Comparison of ENCODE assay signal across 10 cellular contexts in the genomic region with DNA sequence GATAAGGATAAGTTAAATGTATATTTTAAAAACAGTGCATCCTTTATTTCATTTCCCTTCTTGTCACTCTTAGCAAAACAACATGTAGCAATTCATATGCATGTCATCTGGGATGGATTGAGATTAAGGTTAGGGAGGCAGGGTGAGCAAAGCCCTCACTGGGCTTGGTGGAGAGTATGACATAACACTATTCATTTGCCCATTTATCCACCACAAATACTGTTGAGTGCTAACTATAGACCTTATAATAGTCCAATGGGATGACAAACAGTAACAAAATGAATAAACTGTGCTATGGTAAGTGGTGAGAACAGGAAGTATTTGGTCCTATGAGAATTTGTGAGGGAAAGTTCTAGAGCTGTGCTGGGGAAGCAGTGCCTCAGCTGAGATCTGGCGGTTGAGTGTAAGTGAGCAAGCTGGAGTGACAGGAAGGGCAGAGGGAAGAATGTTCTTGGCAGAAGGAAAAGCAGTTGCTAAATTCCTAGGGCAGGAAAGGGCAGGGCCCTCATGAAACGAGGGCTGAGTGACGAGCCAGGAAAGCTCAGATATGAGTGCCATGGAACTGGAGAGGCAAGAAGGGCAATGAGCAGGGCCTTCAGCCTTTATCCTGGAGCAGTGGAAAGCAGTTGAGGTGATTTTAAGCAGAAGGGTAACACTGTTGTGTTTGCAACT. TPM values are rescaled to one million over a fixed set of nuclear protein-coding genes. Genes with fewer than 3 reads are reported as not detected.
DNase-seq lines count a peak whose midpoint lies in the region; ATAC-seq, FAIRE-seq and TF ChIP-seq lines count a peak whose summit lies in the region.
"Had no signal": no experiment of that assay in that cellular context is flagged by ENCODE, and none has a peak within 500 bp of the region (broad histone marks: within the 10 kb centered on the region; RNA-seq: fewer than 3 reads in every experiment).

No MANE protein-coding gene starts in this region.

- 0 out of 2 replicates have a peak overlapping the region, but pooled peaks have one; percentile 13 for H2BK5ac ChIP-seq in H1 (ENCODE audit: low read depth, low read length)

- no peak overlapping the region for H2BK20ac ChIP-seq in H1 (ENCODE audit: low read length)

- H3K4me1 ChIP-seq in H1 (replicated peaks in 1 of 4; ENCODE audit: control insufficient read depth in 3 of 4, insufficient read depth in 4 of 4, low read length in 3 of 4) = peaks cover 0 to 5% (median 2%) of the 10 kb centered on the region in 4 experiments; a peak in 5 of 7 replicates
- peaks cover 0 to 42% (median 11%) of the 10 kb centered on the region in 4 donors for H3K4me1 ChIP-seq in tibial artery

- no peak overlapping the region for H3K56ac ChIP-seq in H1 (replicated peaks; ENCODE audit: insufficient read length, low read depth, low read length)

- H3K27ac ChIP-seq in H1 (ENCODE audit: low read depth, low read length) (no peak overlapping the region), tibial artery (peak overlapping the region; percentile 31 to 37)
- H3K27ac ChIP-seq: ovary had no signal

- H3K9ac ChIP-seq in H1 (replicated peaks in 1 of 4; ENCODE audit: extremely low read depth in 1 of 4, low read depth in 3 of 4, low read length in 3 of 4) = no peak overlapping the region

- no peaks in the 10 kb centered on the region for H3K9me3 ChIP-seq in H1 (ENCODE audit: insufficient read depth in 2 of 2, low read depth in 1 of 2, low read length in 1 of 2)
- no peaks in the 10 kb centered on the region for H3K9me3 ChIP-seq in tibial artery
- H3K9me3 ChIP-seq: ovary had no signal

- H3K4me3 ChIP-seq in H1 (ENCODE audit: extremely low read depth in 1 of 4, insufficient read depth in 2 of 4, low read depth in 3 of 4, low read length in 4 of 4) (no peak overlapping the region), tibial artery (no peak overlapping the region)
- H3K4me3 ChIP-seq: ovary had no signal

- H2BK120ac ChIP-seq in H1 (replicated peaks; ENCODE audit: low read depth, low read length) = no peak overlapping the region

- H3K4ac ChIP-seq in H1 (replicated peaks; ENCODE audit: insufficient read length, low read depth, low read length) = no peak overlapping the region

- H3K18ac ChIP-seq in H1 (ENCODE audit: extremely low read depth, low read length) = no peak overlapping the region

- no peak overlapping the region for H3K4me2 ChIP-seq in H1 (ENCODE audit: insufficient read depth in 1 of 2, low read depth in 2 of 2, low read length in 2 of 2)

- intact Hi-C loops in tibial artery (cut with DNase I; ENCODE audit: low total_unique reads) = loop anchor here (5.0 kb wide), 1 partner anchor 365 kb away; no protein-coding TSS in a partner anchor

- no peak for DNase-seq in H1 (ENCODE audit: low read depth in 1 of 2, low spot score in 2 of 2)
- peak; percentile 5 for DNase-seq in kidney tubule cell (ENCODE audit: low spot score)
- DNase-seq in tibial artery = peak; percentile 43 to 77
- DNase-seq in MV-4-11 (lab: John Stamatoyannopoulos, UW) = no peak
- no peak for DNase-seq in GM19239 (ENCODE audit: insufficient read length, low spot score)
- DNase-seq: ovary, T-helper 1 cell had no signal

- FAIRE-seq in H1 (lab: Jason Lieb, UNC) = peak; percentile 55
- FAIRE-seq in GM19239 (lab: Jason Lieb, UNC) = no peak

- H2AFZ ChIP-seq in H1 (ENCODE audit: low read length) = no peak overlapping the region

- H3K14ac ChIP-seq in H1 (ENCODE audit: insufficient read length) = no peak overlapping the region

- H3K27me3 ChIP-seq in H1 (replicated peaks in 1 of 4; ENCODE audit: control insufficient read depth in 3 of 4, extremely low read depth in 1 of 4, insufficient read depth in 3 of 4, low read length in 3 of 4) (no peaks in the 10 kb centered on the region), tibial artery (no peaks in the 10 kb centered on the region)
- H3K27me3 ChIP-seq: ovary had no signal

- H3K79me1 ChIP-seq in H1 (ENCODE audit: low read depth, low read length) = no peaks in the 10 kb centered on the region

- H4K91ac ChIP-seq in H1 (replicated peaks; ENCODE audit: insufficient read length, low read length) = no peak overlapping the region

- no peak for TF ChIP-seq POLR2A in H1 (IDR thresholded peaks at IDR 0.05; ENCODE audit: control extremely low read depth in 1 of 2, low read depth in 2 of 2, low read length in 2 of 2)

- ATAC-seq in HG03565 (IDR thresholded peaks at IDR 0.05; ENCODE audit: unreplicated experiment) = peak; percentile 47
- ATAC-seq in HG02623 (IDR thresholded peaks at IDR 0.05; ENCODE audit: unreplicated experiment) = no peak
- no peak for ATAC-seq in HG03469 (IDR thresholded peaks at IDR 0.05; ENCODE audit: unreplicated experiment)

- H3K79me2 ChIP-seq in H1 (ENCODE audit: control insufficient read depth in 1 of 2, insufficient read depth in 2 of 2, low read length in 2 of 2) = peaks cover 5 to 98% of the 10 kb centered on the region in 2 experiments; a peak in 3 of 4 replicates

- H2AK5ac ChIP-seq in H1 (ENCODE audit: low read depth, low read length) = no peak overlapping the region

- no peak overlapping the region for H3K23ac ChIP-seq in H1 (ENCODE audit: insufficient read length)

- CTCF ChIA-PET in H1 (lab: Charles Lee; ENCODE audit: partially characterized antibody) = interaction anchor here (0.6 to 1.8 kb wide), 4 partner anchors 10 to 418 kb away, joined by 3 read pairs; no protein-coding TSS in a partner anchor

- no peak overlapping the region for H2BK12ac ChIP-seq in H1 (ENCODE audit: low read depth, low read length)

- no peak overlapping the region for H4K5ac ChIP-seq in H1 (ENCODE audit: insufficient read length, low read depth, low read length)

- H3K36me3 ChIP-seq in H1 (ENCODE audit: control insufficient read depth in 2 of 4, insufficient read depth in 4 of 4, low read length in 3 of 4) (peaks cover 0 to 16% (median 2%) of the 10 kb centered on the region in 4 experiments; a peak in 4 of 8 replicates), tibial artery (peaks cover 0 to 3% (median 0%) of the 10 kb centered on the region in 3 donors)
- H3K36me3 ChIP-seq: ovary had no signal

- H2BK15ac ChIP-seq in H1 (ENCODE audit: low read length) = no peak overlapping the region

- POLR2A ChIA-PET in H1 (lab: Charles Lee; ENCODE audit: partially characterized antibody) = interaction anchor here (0.8 to 1.5 kb wide), 2 partner anchors 11 to 54 kb away, joined by 3 to 5 read pairs; no protein-coding TSS in a partner anchor

- H3K23me2 ChIP-seq in H1 (ENCODE audit: low read depth, low read length) = no peaks in the 10 kb centered on the region; the same call in 1 of the 2 replicates

- no peak for TF ChIP-seq EP300 in H1 (IDR thresholded peaks at IDR 0.05; ENCODE audit: borderline replicate concordance in 1 of 2, low read depth in 2 of 2, low read length in 2 of 2)

- H4K20me1 ChIP-seq in H1 (replicated peaks in 1 of 2; ENCODE audit: control insufficient read depth in 1 of 2, insufficient read depth in 2 of 2, low read length in 2 of 2) = peaks cover 9 to 24% of the 10 kb centered on the region in 2 experiments

- no peak overlapping the region for H4K8ac ChIP-seq in H1 (ENCODE audit: extremely low read depth, insufficient read depth, low read length)

- no peak for TF ChIP-seq RAD21 in H1 (IDR thresholded peaks at IDR 0.05 in 1 of 2, conservative IDR thresholded peaks at IDR 0.05 in 1 of 2; ENCODE audit: low read depth in 2 of 2, low read length in 2 of 2)

- TF ChIP-seq CTCF in H1 (IDR thresholded peaks at IDR 0.05; ENCODE audit: control extremely low read depth in 1 of 3, insufficient read depth in 1 of 3, low read depth in 1 of 3, low read length in 3 of 3) (no peak), tibial artery (IDR thresholded peaks at IDR 0.05) (no peak)

- 86% methylated on average over 3 of the region's 3 CpGs; no CpG with 5 or more reads in 1 of the 2 experiments for WGBS in H1 (ENCODE audit: extremely low coverage in 1 of 2, insufficient coverage in 1 of 2, insufficient read length in 1 of 2, insufficient replicate concordance in 2 of 2, low coverage in 1 of 2, low lambda C conversion rate in 2 of 2, missing lambda C conversion rate in 1 of 2), 2 experiments

TF ChIP-seq in H1, 55 proteins besides CTCF, POLR2A, EP300 and RAD21:
- TF ChIP-seq ASH2L (IDR thresholded peaks at IDR 0.05; ENCODE audit: low read length) (no peak), BACH1 (IDR thresholded peaks at IDR 0.05; ENCODE audit: low read length) (no peak), TEAD4 (IDR thresholded peaks at IDR 0.05; ENCODE audit: low read depth, low read length) (peak; percentile 61; the same call in 1 of the 2 replicates), RXRA (IDR thresholded peaks at IDR 0.05; ENCODE audit: insufficient read depth, low read depth, low read length) (no peak)

RNA-seq across cellular contexts. Expression of gene HSD17B12, which starts 6.7 kb away (rescaled TPM):
- total RNA-seq in H1 (2021; fragmentation: NEBNext Ultra II Directional; extraction: Animal tissue kit (Norgen Biotek cat#: 25700)) = 117 and 121 TPM in 2 replicates
- 44.0 and 46.0 TPM in 2 replicates for polyA plus RNA-seq in H1 (2011; rRNA removed)
- polyA plus RNA-seq in H1 (2011; cell fraction: cytosol; rRNA removed) = 40.0 TPM
- 212 TPM for polyA plus RNA-seq in H1 (2011; cell fraction: nucleus; rRNA removed)
- polyA plus RNA-seq in H1 (2012, experiment 1 of 2) = 70.5 to 96.6 TPM (median 83.1 TPM) in 4 replicates
- polyA plus RNA-seq in H1 (2012, experiment 2 of 2) = 9.0 TPM
- polyA plus RNA-seq in H1 (2013, experiment 1 of 2) = 253 TPM
- 257 TPM for polyA plus RNA-seq in H1 (2013, experiment 2 of 2)
- polyA minus RNA-seq in H1 (2011; rRNA and poly(A)+ RNA removed) = 101 and 110 TPM in 2 replicates
- 63.0 TPM for polyA minus RNA-seq in H1 (2011; cell fraction: cytosol; rRNA and poly(A)+ RNA removed)
- polyA minus RNA-seq in H1 (2011; cell fraction: nucleus; rRNA and poly(A)+ RNA removed) = 293 TPM

Comparison
In these comparisons a context has a peak if more than half of its experiments do, and no peak if none do; other contexts are left out.
1. DNase-seq: peak in kidney tubule cell (single experiment) and tibial artery (2 of 2); none in H1 (0 of 2), MV-4-11 (single experiment) and GM19239 (single experiment).